In genomic region chr19:1776606-1777147, GRCh38 we compare ENCODE assay signal across 25 cellular contexts. TPM values are rescaled to one million over a fixed set of nuclear protein-coding genes. Genes with fewer than 3 reads are reported as not detected.
DNase-seq lines count a peak whose midpoint lies in the region; ATAC-seq, FAIRE-seq and TF ChIP-seq lines count a peak whose summit lies in the region.
"Had no signal": no experiment of that assay in that cellular context is flagged by ENCODE, and none has a peak within 500 bp of the region (broad histone marks: within the 10 kb centered on the region; RNA-seq: fewer than 3 reads in every experiment).

No MANE protein-coding gene starts in this region.

- H3K36me3 ChIP-seq in HepG2 (replicated peaks in 1 of 2; ENCODE audit: control insufficient read depth in 1 of 2, insufficient read depth in 2 of 2, low read length in 2 of 2) (no peaks in the 10 kb centered on the region), right lobe of liver (no peaks in the 10 kb centered on the region), SJCRH30 (no peaks in the 10 kb centered on the region)

- H3K4me3 ChIP-seq in HepG2 (replicated peaks in 1 of 3; ENCODE audit: insufficient read depth in 1 of 3, low read depth in 2 of 3, low read length in 3 of 3) (no peak overlapping the region), right lobe of liver (no peak overlapping the region), iPS-18c (ENCODE audit: insufficient read depth, low read depth, low read length) (peak overlapping the region; percentile 24; the same call in 1 of the 2 replicates), SJCRH30 (no peak overlapping the region)
- H3K4me3 ChIP-seq: GM12878 had no signal

- H3K27ac ChIP-seq in HepG2 (ENCODE audit: extremely low read length, insufficient read depth, low read length) (no peak overlapping the region), right lobe of liver (no peak overlapping the region), SJCRH30 (no peak overlapping the region)
- H3K27ac ChIP-seq: RWPE1 had no signal

- H3K4me1 ChIP-seq in HepG2 (ENCODE audit: insufficient read depth, low read length) (peaks cover 8% of the 10 kb centered on the region), right lobe of liver (no peaks in the 10 kb centered on the region), SJCRH30 (no peaks in the 10 kb centered on the region; the same call in 1 of the 2 replicates)

- CTCF ChIA-PET in HepG2 (lab: Yijun Ruan, JAX; ENCODE audit: low intra/inter-chr PET ratio, low total read pairs) = interaction anchor here (2.7 kb wide), 1 partner anchor 49 kb away, joined by 15 read pairs; no protein-coding TSS in a partner anchor
- CTCF ChIA-PET in activated CD4-positive, alpha-beta memory T cell treated with anti-CD3 and anti-CD28 coated beads, Interleukin-2, amount 10 ng/mL, durations not matched to agents 7 days and 5 days (lab: Charles Lee) = interaction anchor here (1.2 kb wide), 1 partner anchor 49 kb away, joined by 3 read pairs; no protein-coding TSS in a partner anchor
- CTCF ChIA-PET in activated CD4-positive, alpha-beta memory T cell treated with anti-CD3 and anti-CD28 coated beads for 36 hours (lab: Charles Lee) = interaction anchor here (0.7 to 1.3 kb wide), 2 partner anchors 11 to 63 kb away, joined by 3 read pairs; no protein-coding TSS in a partner anchor

- in situ Hi-C loops in HepG2 (cut with HindIII; ENCODE audit: extremely low pct_ligation_motif_present, low pct_unique_long_range_greater_than_20kb) = loop anchor here (5.0 kb wide), 1 partner anchor 46 kb away; no protein-coding TSS in a partner anchor

- no peak for TF ChIP-seq POLR2A in HepG2 (IDR thresholded peaks at IDR 0.05; ENCODE audit: insufficient read depth in 1 of 2, low read depth in 2 of 2, low read length in 2 of 2)
- no peak for TF ChIP-seq POLR2A in right lobe of liver (IDR thresholded peaks at IDR 0.05)

- H3K9me3 Mint-ChIP-seq in IgD-negative memory B cell = peaks cover 0 to 10% (median 2%) of the 10 kb centered on the region in 3 donors
- H3K9me3 Mint-ChIP-seq in activated CD4-positive, alpha-beta memory T cell treated with anti-CD3 and anti-CD28 coated beads, Interleukin-2, amount 10 ng/mL, durations not matched to agents 7 days and 5 days = peaks cover 3% of the 10 kb centered on the region
- H3K9me3 Mint-ChIP-seq in activated CD4-positive, alpha-beta memory T cell treated with anti-CD3 and anti-CD28 coated beads for 36 hours = peaks cover 7% of the 10 kb centered on the region

- no peak overlapping the region for H3K9ac ChIP-seq in HepG2 (ENCODE audit: insufficient read depth, low read depth, low read length)

- no peak for TF ChIP-seq RAD21 in HepG2 (CRISPR knock-in tag; IDR thresholded peaks at IDR 0.05)

- intact Hi-C loops in HepG2 (cut with micrococcal nuclease; ENCODE audit: unreplicated experiment) = no loop called here
- intact Hi-C loops in right lobe of liver (cut with DNase I) = no loop called here
- intact Hi-C loops in activated CD4-positive, alpha-beta memory T cell treated with anti-CD3 and anti-CD28 coated beads for 36 hours (cut with micrococcal nuclease) = no loop called here

- ATAC-seq in HepG2 (no peak), right lobe of liver (no peak), GM21825 (IDR thresholded peaks at IDR 0.05; ENCODE audit: unreplicated experiment) (no peak)
- ATAC-seq: GM12878, SK-N-SH treated with all-trans-retinoic acid at 6 μM for 48 hours had no signal

- no peaks in the 10 kb centered on the region for H3K79me2 ChIP-seq in HepG2 (ENCODE audit: insufficient read depth, low read length)

- peaks cover 52% of the 10 kb centered on the region for H3K27me3 Mint-ChIP-seq in IgD-negative memory B cell
- peaks cover 55% of the 10 kb centered on the region for H3K27me3 Mint-ChIP-seq in activated CD4-positive, alpha-beta memory T cell treated with anti-CD3 and anti-CD28 coated beads, Interleukin-2, amount 10 ng/mL, durations not matched to agents 7 days and 5 days
- H3K27me3 Mint-ChIP-seq in activated CD4-positive, alpha-beta memory T cell treated with anti-CD3 and anti-CD28 coated beads for 36 hours = peaks cover 59% of the 10 kb centered on the region

- H3K27ac Mint-ChIP-seq in IgD-negative memory B cell = peak overlapping the region in 2 of 3 donors; percentile 5 to 21
- no peak overlapping the region for H3K27ac Mint-ChIP-seq in activated CD4-positive, alpha-beta memory T cell treated with anti-CD3 and anti-CD28 coated beads, Interleukin-2, amount 10 ng/mL, durations not matched to agents 7 days and 5 days
- no peak overlapping the region for H3K27ac Mint-ChIP-seq in activated CD4-positive, alpha-beta memory T cell treated with anti-CD3 and anti-CD28 coated beads for 36 hours
- H3K27ac Mint-ChIP-seq: CD14-positive monocyte, HFFc6 had no signal

- WGBS in HepG2 (ENCODE audit: low lambda C conversion rate) = 16% methylated on average over 17 of the region's 23 CpGs
- WGBS in right lobe of liver (ENCODE audit: insufficient coverage, low coverage, low lambda C conversion rate, missing lambda C conversion rate) = 4% methylated on average over 22 of the region's 23 CpGs

- no peak for TF ChIP-seq EP300 in HepG2 (IDR thresholded peaks at IDR 0.05; ENCODE audit: low read depth in 2 of 2, low read length in 2 of 2)
- TF ChIP-seq EP300 in HepG2 (CRISPR knock-in tag; IDR thresholded peaks at IDR 0.05; ENCODE audit: borderline replicate concordance) = no peak

- no peak overlapping the region for H3K4me2 ChIP-seq in HepG2 (ENCODE audit: low read depth, low read length)

- BruUV-seq in HepG2 (replicated peaks; lab: Mats Ljungman, UMichigan) = no TSS peak

- POLR2A ChIA-PET in HepG2 (lab: Yijun Ruan, JAX) = no interaction called here
- POLR2A ChIA-PET in activated CD4-positive, alpha-beta memory T cell treated with anti-CD3 and anti-CD28 coated beads, Interleukin-2, amount 10 ng/mL, durations not matched to agents 7 days and 5 days (lab: Charles Lee) = no interaction called here
- POLR2A ChIA-PET in activated CD4-positive, alpha-beta memory T cell treated with anti-CD3 and anti-CD28 coated beads for 36 hours (lab: Charles Lee) = no interaction called here

- peaks cover 3% of the 10 kb centered on the region; the same call in 1 of the 2 replicates for H3K9me3 ChIP-seq in HepG2 (ENCODE audit: low read length)
- H3K9me3 ChIP-seq in right lobe of liver = no peaks in the 10 kb centered on the region
- peaks cover 4% of the 10 kb centered on the region for H3K9me3 ChIP-seq in iPS-18c (ENCODE audit: control insufficient read depth, insufficient read depth, low read length)
- peaks cover 2% of the 10 kb centered on the region; the same call in 1 of the 2 replicates for H3K9me3 ChIP-seq in SJCRH30 (replicated peaks)

- no peak overlapping the region for H2AFZ ChIP-seq in HepG2 (ENCODE audit: low read length)

- TF ChIP-seq CTCF in HepG2 (CRISPR knock-in tag; IDR thresholded peaks at IDR 0.05) (no peak), right lobe of liver (IDR thresholded peaks at IDR 0.05) (no peak)

- FAIRE-seq in HepG2 (lab: Jason Lieb, UNC) = no peak
- FAIRE-seq: GM12878 had no signal

- DNase-seq in HepG2 (ENCODE audit: low spot score) (no peak), right lobe of liver (no peak), SJCRH30 (no peak)
- DNase-seq in activated CD4-positive, alpha-beta memory T cell treated with anti-CD3 and anti-CD28 coated beads, Interleukin-2, amount 10 ng/mL, durations not matched to agents 7 days and 5 days = no peak
- no peak for DNase-seq in activated CD4-positive, alpha-beta memory T cell treated with anti-CD3 and anti-CD28 coated beads for 36 hours
- DNase-seq: 8988T, AML-193, HFFc6, Karpas-422, MV-4-11, NCI-H1105 treated with DMSO at 0.1 percent for 48 hours, NCI-H2029 treated with DMSO at 0.1 percent for 48 hours, NCI-H226, NCI-H510A treated with DMSO at 0.1 percent for 48 hours, NCI-H748 treated with DMSO at 0.1 percent for 48 hours, SIG-M5 had no signal

- peaks cover 15 to 69% of the 10 kb centered on the region in 2 experiments for H3K27me3 ChIP-seq in HepG2 (ENCODE audit: control insufficient read depth in 1 of 2, insufficient read depth in 2 of 2, low read length in 2 of 2)
- H3K27me3 ChIP-seq in right lobe of liver = peaks cover 0 to 27% of the 10 kb centered on the region in 2 donors
- peaks cover 11% of the 10 kb centered on the region for H3K27me3 ChIP-seq in SJCRH30

- peak overlapping the region in 1 of 4 donors; percentile 39 for H3K4me3 Mint-ChIP-seq in IgD-negative memory B cell
- H3K4me3 Mint-ChIP-seq in activated CD4-positive, alpha-beta memory T cell treated with anti-CD3 and anti-CD28 coated beads, Interleukin-2, amount 10 ng/mL, durations not matched to agents 7 days and 5 days = no peak overlapping the region
- H3K4me3 Mint-ChIP-seq in activated CD4-positive, alpha-beta memory T cell treated with anti-CD3 and anti-CD28 coated beads for 36 hours = no peak overlapping the region
- H3K4me3 Mint-ChIP-seq: HFFc6 had no signal

- peaks cover 1% of the 10 kb centered on the region for H3K36me3 Mint-ChIP-seq in IgD-negative memory B cell
- peaks cover 6% of the 10 kb centered on the region for H3K36me3 Mint-ChIP-seq in activated CD4-positive, alpha-beta memory T cell treated with anti-CD3 and anti-CD28 coated beads, Interleukin-2, amount 10 ng/mL, durations not matched to agents 7 days and 5 days (ENCODE audit: low read depth)
- H3K36me3 Mint-ChIP-seq in activated CD4-positive, alpha-beta memory T cell treated with anti-CD3 and anti-CD28 coated beads for 36 hours = peaks cover 2% of the 10 kb centered on the region

- no peaks in the 10 kb centered on the region for H4K20me1 ChIP-seq in HepG2 (ENCODE audit: insufficient read depth, low read length)

- peaks cover 0 to 6% (median 0%) of the 10 kb centered on the region in 3 donors for H3K4me1 Mint-ChIP-seq in IgD-negative memory B cell
- no peaks in the 10 kb centered on the region for H3K4me1 Mint-ChIP-seq in activated CD4-positive, alpha-beta memory T cell treated with anti-CD3 and anti-CD28 coated beads, Interleukin-2, amount 10 ng/mL, durations not matched to agents 7 days and 5 days
- H3K4me1 Mint-ChIP-seq in activated CD4-positive, alpha-beta memory T cell treated with anti-CD3 and anti-CD28 coated beads for 36 hours (ENCODE audit: low read depth) = no peaks in the 10 kb centered on the region
- H3K4me1 Mint-ChIP-seq: CD14-positive monocyte had no signal

RNA-seq across cellular contexts. Expression of gene ONECUT3, which starts 23.4 kb away (rescaled TPM):
- total RNA-seq in HepG2 (2016; rRNA removed; fragmentation: Illumina TruSeq; extraction: Trizol) (not detected in 2 replicates), right lobe of liver (not detected)
- not detected in 2 replicates for total RNA-seq in HepG2 (2016; cell fraction: cytosol; rRNA removed; fragmentation: Illumina TruSeq; extraction: Trizol; ENCODE audit: low read depth)
- total RNA-seq in HepG2 (2016; cell fraction: insoluble cytoplasmic fraction; rRNA removed; fragmentation: Illumina TruSeq; extraction: Trizol) = not detected in 2 replicates
- total RNA-seq in HepG2 (2016; cell fraction: membrane; rRNA removed; fragmentation: Illumina TruSeq; extraction: Trizol) = not detected in 2 replicates
- total RNA-seq in HepG2 (2016; cell fraction: nucleus; rRNA removed; fragmentation: Illumina TruSeq; extraction: Trizol) = not detected in 2 replicates
- polyA plus RNA-seq in HepG2 (2011; rRNA removed) (under 0.01 and 0.01 TPM in 2 replicates), IgD-negative memory B cell (not detected)
- polyA plus RNA-seq in HepG2 (2011; cell fraction: cytosol; rRNA removed) = 0.01 TPM in 1 of 2 replicates, not detected in the other
- 0.03 TPM in 1 of 2 replicates, not detected in the other for polyA plus RNA-seq in HepG2 (2011; cell fraction: nucleus; rRNA removed)
- polyA plus RNA-seq in HepG2 (2012) = not detected in 2 replicates
- polyA plus RNA-seq in HepG2 (2016; cell fraction: cytosol; fragmentation: Illumina TruSeq; extraction: Trizol; ENCODE audit: low read depth) = not detected in 2 replicates
- polyA plus RNA-seq in HepG2 (2016; cell fraction: insoluble cytoplasmic fraction; fragmentation: Illumina TruSeq; extraction: Trizol; ENCODE audit: low read depth) = 0.02 TPM in 1 of 2 replicates, not detected in the other
- not detected in 2 replicates for polyA plus RNA-seq in HepG2 (2016; cell fraction: membrane; fragmentation: Illumina TruSeq; extraction: Trizol; ENCODE audit: low read depth)
- not detected in 2 replicates for polyA plus RNA-seq in HepG2 (2016; cell fraction: nucleus; fragmentation: Illumina TruSeq; extraction: Trizol; ENCODE audit: insufficient read depth, low read depth)
- not detected in 2 replicates for polyA minus RNA-seq in HepG2 (2011; rRNA and poly(A)+ RNA removed; ENCODE audit: low replicate concordance)
- not detected in 2 replicates for polyA minus RNA-seq in HepG2 (2011; cell fraction: cytosol; rRNA and poly(A)+ RNA removed)
- not detected in 2 replicates for polyA minus RNA-seq in HepG2 (2011; cell fraction: nucleus; rRNA and poly(A)+ RNA removed)
- not detected in 2 replicates for total RNA-seq in SJCRH30 (2014; rRNA removed; shearing (Covaris generic))
- not detected for total RNA-seq in activated CD4-positive, alpha-beta memory T cell treated with anti-CD3 and anti-CD28 coated beads, Interleukin-2, amount 10 ng/mL, durations not matched to agents 7 days and 5 days
- total RNA-seq in activated CD4-positive, alpha-beta memory T cell treated with anti-CD3 and anti-CD28 coated beads for 36 hours = not detected
- total RNA-seq: GM12878, H4, HFFc6, M059J had no signal
- polyA plus RNA-seq: CD14-positive monocyte, GM12878 had no signal

RNA-seq across cellular contexts. Expression of gene ATP8B3, which starts 35.4 kb away (rescaled TPM):
- total RNA-seq in HepG2 (2016; rRNA removed; fragmentation: Illumina TruSeq; extraction: Trizol) = 1.8 and 2.6 TPM in 2 replicates
- total RNA-seq in HepG2 (2016; cell fraction: cytosol; rRNA removed; fragmentation: Illumina TruSeq; extraction: Trizol; ENCODE audit: low read depth) = 0.35 and 0.40 TPM in 2 replicates
- total RNA-seq in HepG2 (2016; cell fraction: insoluble cytoplasmic fraction; rRNA removed; fragmentation: Illumina TruSeq; extraction: Trizol) = 1.8 and 2.6 TPM in 2 replicates
- 1.2 and 1.7 TPM in 2 replicates for total RNA-seq in HepG2 (2016; cell fraction: membrane; rRNA removed; fragmentation: Illumina TruSeq; extraction: Trizol)
- total RNA-seq in HepG2 (2016; cell fraction: nucleus; rRNA removed; fragmentation: Illumina TruSeq; extraction: Trizol) = 1.9 and 3.5 TPM in 2 replicates
- 5.8 and 5.9 TPM in 2 replicates for polyA plus RNA-seq in HepG2 (2011; rRNA removed)
- 3.8 and 4.8 TPM in 2 replicates for polyA plus RNA-seq in HepG2 (2011; cell fraction: cytosol; rRNA removed)
- 10.6 and 12.8 TPM in 2 replicates for polyA plus RNA-seq in HepG2 (2011; cell fraction: nucleus; rRNA removed)
- 2.4 and 2.5 TPM in 2 replicates for polyA plus RNA-seq in HepG2 (2012)
- polyA plus RNA-seq in HepG2 (2016; cell fraction: cytosol; fragmentation: Illumina TruSeq; extraction: Trizol; ENCODE audit: low read depth) = 0.36 and 0.59 TPM in 2 replicates
- 1.1 and 2.2 TPM in 2 replicates for polyA plus RNA-seq in HepG2 (2016; cell fraction: insoluble cytoplasmic fraction; fragmentation: Illumina TruSeq; extraction: Trizol; ENCODE audit: low read depth)
- 0.69 and 0.98 TPM in 2 replicates for polyA plus RNA-seq in HepG2 (2016; cell fraction: membrane; fragmentation: Illumina TruSeq; extraction: Trizol; ENCODE audit: low read depth)
- 9.6 and 11.4 TPM in 2 replicates for polyA plus RNA-seq in HepG2 (2016; cell fraction: nucleus; fragmentation: Illumina TruSeq; extraction: Trizol; ENCODE audit: insufficient read depth, low read depth)
- polyA minus RNA-seq in HepG2 (2011; rRNA and poly(A)+ RNA removed; ENCODE audit: low replicate concordance) = 10.3 and 16.8 TPM in 2 replicates
- 4.6 and 5.4 TPM in 2 replicates for polyA minus RNA-seq in HepG2 (2011; cell fraction: cytosol; rRNA and poly(A)+ RNA removed)
- polyA minus RNA-seq in HepG2 (2011; cell fraction: nucleus; rRNA and poly(A)+ RNA removed) = 2.7 and 3.0 TPM in 2 replicates
- 1 to 10 TPM in 5 of 6 experiments, under 1 TPM in 1; 0.86 to 5.7 (median 3.1) TPM for total RNA-seq in right lobe of liver
- polyA plus RNA-seq in IgD-negative memory B cell = 1.2 TPM
- total RNA-seq in SJCRH30 (2014; rRNA removed; shearing (Covaris generic)) = 0.08 TPM in 1 of 2 replicates, not detected in the other
- 10 to 100 TPM; 22.5 to 23.3 TPM for total RNA-seq in activated CD4-positive, alpha-beta memory T cell treated with anti-CD3 and anti-CD28 coated beads, Interleukin-2, amount 10 ng/mL, durations not matched to agents 7 days and 5 days
- total RNA-seq in activated CD4-positive, alpha-beta memory T cell treated with anti-CD3 and anti-CD28 coated beads for 36 hours = 1 to 10 TPM; 9.6 to 10.0 TPM

Comparison
In these comparisons a context has a peak if more than half of its experiments do, and no peak if none do; other contexts are left out.
1. H3K27ac Mint-ChIP-seq: peak in IgD-negative memory B cell (2 of 3); none in activated CD4-positive, alpha-beta memory T cell treated with anti-CD3 and anti-CD28 coated beads, Interleukin-2, amount 10 ng/mL, durations not matched to agents 7 days and 5 days (single experiment) and activated CD4-positive, alpha-beta memory T cell treated with anti-CD3 and anti-CD28 coated beads for 36 hours (single experiment).